ENCODE assay signal across 8 cellular contexts in the genomic region with DNA sequence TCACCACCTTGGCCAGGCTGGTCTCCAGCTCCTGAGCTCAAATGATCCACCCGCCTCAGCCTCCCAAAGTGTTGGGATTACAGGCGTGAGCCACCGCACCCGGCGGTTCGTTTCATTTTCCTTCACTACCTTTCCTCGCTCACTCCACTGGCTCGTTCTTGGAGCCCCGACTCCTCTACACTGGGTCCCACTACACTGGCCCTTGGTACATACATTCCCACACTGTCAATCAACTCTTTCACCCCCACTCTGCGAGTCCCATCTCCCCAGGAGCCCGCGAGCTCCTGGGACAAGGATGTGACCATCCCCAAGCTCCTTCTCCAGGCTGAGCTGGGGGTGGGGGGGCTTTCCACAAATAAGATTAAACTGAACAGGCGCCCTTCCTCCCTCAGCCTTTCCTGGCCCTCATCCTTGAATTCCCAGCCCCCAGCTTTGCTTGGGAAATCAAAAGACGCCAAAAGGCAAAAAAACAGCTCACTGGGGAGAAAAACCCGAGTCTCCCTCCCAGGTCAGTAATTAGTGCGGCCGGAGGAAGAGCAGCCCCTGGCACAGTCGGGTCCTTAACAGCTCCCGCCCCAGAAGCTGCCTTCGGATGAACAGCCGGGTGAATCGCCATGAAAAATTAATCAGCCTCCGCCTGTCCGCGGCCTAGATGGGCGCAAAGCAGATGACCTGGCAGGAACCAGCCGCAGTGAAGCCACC. TPM values are rescaled to one million over a fixed set of nuclear protein-coding genes. Genes with fewer than 3 reads are reported as not detected.
DNase-seq lines count a peak whose midpoint lies in the region; ATAC-seq and TF ChIP-seq lines count a peak whose summit lies in the region.

No MANE protein-coding gene starts in this region.

- peaks cover 3% of the 10 kb centered on the region for H3K4me1 ChIP-seq in cardiac muscle cell (ENCODE audit: low read depth)
- H3K4me1 ChIP-seq in lower lobe of right lung, result peaks cover 11% of the 10 kb centered on the region
- H3K4me1 ChIP-seq in upper lobe of left lung, result peaks cover 11 to 16% (median 13%) of the 10 kb centered on the region in 4 donors

- DNase-seq in cardiac muscle cell (ENCODE audit: low read depth in 1 of 2, low spot score in 1 of 2) (peak in 1 of 2 donors; percentile 2), left cardiac atrium (no peak), T-helper 17 cell (no peak), lower lobe of right lung (no peak), upper lobe of left lung (no peak), putamen (ENCODE audit: low spot score) (no peak)

- no peak for TF ChIP-seq POLR2A in upper lobe of left lung (IDR thresholded peaks at IDR 0.05)

- H3K27ac Mint-ChIP-seq in T-helper 17 cell, result no peak overlapping the region

- peaks cover 28% of the 10 kb centered on the region for H3K27me3 ChIP-seq in cardiac muscle cell
- H3K27me3 ChIP-seq in lower lobe of right lung (ENCODE audit: low read depth), result peaks cover 32% of the 10 kb centered on the region
- H3K27me3 ChIP-seq in upper lobe of left lung, result peaks cover 0 to 16% (median 7%) of the 10 kb centered on the region in 4 donors

- 49 to 55% methylated on average over 22 to 26 of the region's 27 CpGs for WGBS in upper lobe of left lung, 2 donors

- TF ChIP-seq EP300 in upper lobe of left lung (IDR thresholded peaks at IDR 0.05), result no peak

- peaks cover 7% of the 10 kb centered on the region for H3K4me1 Mint-ChIP-seq in T-helper 17 cell

- no peaks in the 10 kb centered on the region for H3K9me3 ChIP-seq in cardiac muscle cell (ENCODE audit: low read depth)
- H3K9me3 ChIP-seq in T-helper 17 cell (ENCODE audit: control insufficient read depth, low read length, poor library complexity, severe bottlenecking), result no peaks in the 10 kb centered on the region
- H3K9me3 ChIP-seq in lower lobe of right lung, result no peaks in the 10 kb centered on the region
- H3K9me3 ChIP-seq in upper lobe of left lung, result peaks cover 0 to 3% (median 0%) of the 10 kb centered on the region in 4 donors

- TF ChIP-seq CTCF in cardiac muscle cell (IDR thresholded peaks at IDR 0.05; ENCODE audit: low read depth, low read length), result no peak
- no peak for TF ChIP-seq CTCF in lower lobe of right lung (IDR thresholded peaks at IDR 0.05)
- no peak for TF ChIP-seq CTCF in upper lobe of left lung (IDR thresholded peaks at IDR 0.05)

- peaks cover 79% of the 10 kb centered on the region for H3K27me3 Mint-ChIP-seq in T-helper 17 cell

- H3K4me3 ChIP-seq in cardiac muscle cell (peak overlapping the region; percentile 22), lower lobe of right lung (peak overlapping the region; percentile 48), upper lobe of left lung (peak overlapping the region in 3 of 4 donors; percentile 36 to 51 (median 48))

- intact Hi-C loops in left cardiac atrium (cut with DNase I), result loop anchor here (2.0 to 5.0 kb wide), 2 partner anchors 488 to 489 kb away; no protein-coding TSS in a partner anchor
- intact Hi-C loops in lower lobe of right lung (cut with DNase I), result loop anchor here (5.0 kb wide), 1 partner anchor 488 kb away; no protein-coding TSS in a partner anchor

- ATAC-seq in left cardiac atrium, result no peak
- no peak for ATAC-seq in T-helper 17 cell
- ATAC-seq in lower lobe of right lung, result peak in 1 of 2 donors; percentile 20
- ATAC-seq in upper lobe of left lung (ENCODE audit: low FRiP score in 2 of 2), result no peak
- ATAC-seq in HG02981 (IDR thresholded peaks at IDR 0.05; ENCODE audit: unreplicated experiment), result no peak
- ATAC-seq in GM21723 (IDR thresholded peaks at IDR 0.05; ENCODE audit: unreplicated experiment), result no peak

- peak overlapping the region; percentile 19 for H3K4me3 Mint-ChIP-seq in T-helper 17 cell

- H3K27ac ChIP-seq in cardiac muscle cell (no peak overlapping the region), lower lobe of right lung (no peak overlapping the region), upper lobe of left lung (no peak overlapping the region)

- no peaks in the 10 kb centered on the region for H3K36me3 ChIP-seq in cardiac muscle cell
- no peaks in the 10 kb centered on the region for H3K36me3 ChIP-seq in lower lobe of right lung
- no peaks in the 10 kb centered on the region for H3K36me3 ChIP-seq in upper lobe of left lung

- H3K36me3 Mint-ChIP-seq in T-helper 17 cell (ENCODE audit: low read depth), result no peaks in the 10 kb centered on the region

RNA-seq across cellular contexts. Expression of a gene that starts 42.8 kb away (rescaled TPM):
- not detected in 2 replicates for total RNA-seq in cardiac muscle cell
- 0.24 TPM in 1 of 2 replicates, not detected in the other for polyA plus RNA-seq in cardiac muscle cell
- total RNA-seq in left cardiac atrium, result 1 to 10 TPM; 1.9 to 2.4 TPM
- 1 to 10 TPM in 1 of 2 donors, under 1 TPM in 1; 0.73 to 1.6 TPM for total RNA-seq in T-helper 17 cell
- 20.2 TPM for total RNA-seq in lower lobe of right lung
- 10 to 100 TPM in 3 of 6 donors, 1 to 10 TPM in 3; 2.1 to 21.9 (median 9.5) TPM for total RNA-seq in upper lobe of left lung
